Comparison of ENCODE assay signal across 22 cellular contexts in the genomic region with DNA sequence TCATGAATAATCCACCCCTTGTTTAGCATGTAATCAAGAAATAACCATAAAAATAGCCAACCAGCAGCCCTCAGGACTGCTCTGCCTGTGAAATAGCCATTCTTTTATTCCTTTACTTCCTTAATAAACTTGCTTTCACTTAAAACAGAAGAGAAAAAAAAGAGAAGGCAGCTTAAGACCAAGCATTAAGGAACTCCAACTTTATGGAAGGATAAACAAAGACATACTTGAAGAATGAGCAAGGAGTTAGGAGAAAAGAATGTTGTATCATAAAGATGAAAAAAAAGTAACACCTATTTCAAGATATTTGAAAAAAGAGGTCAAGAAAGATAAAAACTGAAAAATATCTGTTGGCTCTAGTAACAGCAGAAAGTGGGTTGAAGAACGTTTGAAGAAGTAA.
"Had no signal": no experiment of that assay in that cellular context is flagged by ENCODE, and none has a peak within 500 bp of the region (broad histone marks: within the 10 kb centered on the region; RNA-seq: fewer than 3 reads in every experiment).

No MANE protein-coding gene starts in this region.

- H3K4me1 ChIP-seq: vagina had no signal

- H3K27me3 Mint-ChIP-seq: memory B cell, progenitor cell of endocrine pancreas, T-cell, type B pancreatic cell had no signal

- H3K27ac Mint-ChIP-seq: activated naive CD8-positive, alpha-beta T cell; memory B cell; naive thymus-derived CD8-positive, alpha-beta T cell; progenitor cell of endocrine pancreas; T-cell; T-helper 2 cell treated with Interferon-gamma antibody and Interleukin-4, amounts not matched to agents 5 μg/mL and 100 μg/mL, for 36 hours; type B pancreatic cell had no signal

- H3K4me3 ChIP-seq: thoracic aorta, vagina had no signal

- H3K36me3 Mint-ChIP-seq: activated naive CD8-positive, alpha-beta T cell; memory B cell; naive thymus-derived CD8-positive, alpha-beta T cell; T-cell; type B pancreatic cell had no signal

- H3K36me3 ChIP-seq: thoracic aorta, vagina, WERI-Rb-1 had no signal

- H3K27ac ChIP-seq: thoracic aorta, vagina, WERI-Rb-1 had no signal

- H3K9me3 ChIP-seq: thoracic aorta, vagina had no signal

- H3K27me3 ChIP-seq: vagina had no signal

- DNase-seq: activated CD4-positive, alpha-beta T cell treated with anti-CD3 and anti-CD28 coated beads for 1 hour; activated T-cell treated with anti-CD3 and anti-CD28 coated beads, Interleukin-2, amount 50 U/mL, for 1 hour; amniotic stem cell; central memory CD4-positive, alpha-beta T cell; dermis blood vessel endothelial cell; effector CD8-positive, alpha-beta T cell; erythroblast; foreskin melanocyte; hippocampal formation; left cardiac atrium; naive thymus-derived CD8-positive, alpha-beta T cell; stimulated activated CD4-positive, alpha-beta T cell treated with anti-CD3 and anti-CD28 coated beads, Interleukin-4, amount 100 ng/mL, for 24 hours; stimulated activated naive CD4-positive, alpha-beta T cell treated with Interleukin-2 at 50 U/mL for 16 hours; T-cell; WERI-Rb-1 had no signal

- H3K9me3 Mint-ChIP-seq: T-helper 2 cell treated with Interferon-gamma antibody and Interleukin-4, amounts not matched to agents 5 μg/mL and 100 μg/mL, for 36 hours; type B pancreatic cell had no signal

- H3K4me3 Mint-ChIP-seq: activated naive CD8-positive, alpha-beta T cell; memory B cell; naive thymus-derived CD8-positive, alpha-beta T cell; T-cell; T-helper 2 cell treated with Interferon-gamma antibody and Interleukin-4, amounts not matched to agents 5 μg/mL and 100 μg/mL, for 36 hours; type B pancreatic cell had no signal

- ATAC-seq: left cardiac atrium; naive thymus-derived CD8-positive, alpha-beta T cell; T-cell had no signal

- H3K4me1 Mint-ChIP-seq: memory B cell; naive thymus-derived CD8-positive, alpha-beta T cell; T-cell had no signal
